8 cellular contexts compared by ENCODE assay signal in the genomic region with DNA sequence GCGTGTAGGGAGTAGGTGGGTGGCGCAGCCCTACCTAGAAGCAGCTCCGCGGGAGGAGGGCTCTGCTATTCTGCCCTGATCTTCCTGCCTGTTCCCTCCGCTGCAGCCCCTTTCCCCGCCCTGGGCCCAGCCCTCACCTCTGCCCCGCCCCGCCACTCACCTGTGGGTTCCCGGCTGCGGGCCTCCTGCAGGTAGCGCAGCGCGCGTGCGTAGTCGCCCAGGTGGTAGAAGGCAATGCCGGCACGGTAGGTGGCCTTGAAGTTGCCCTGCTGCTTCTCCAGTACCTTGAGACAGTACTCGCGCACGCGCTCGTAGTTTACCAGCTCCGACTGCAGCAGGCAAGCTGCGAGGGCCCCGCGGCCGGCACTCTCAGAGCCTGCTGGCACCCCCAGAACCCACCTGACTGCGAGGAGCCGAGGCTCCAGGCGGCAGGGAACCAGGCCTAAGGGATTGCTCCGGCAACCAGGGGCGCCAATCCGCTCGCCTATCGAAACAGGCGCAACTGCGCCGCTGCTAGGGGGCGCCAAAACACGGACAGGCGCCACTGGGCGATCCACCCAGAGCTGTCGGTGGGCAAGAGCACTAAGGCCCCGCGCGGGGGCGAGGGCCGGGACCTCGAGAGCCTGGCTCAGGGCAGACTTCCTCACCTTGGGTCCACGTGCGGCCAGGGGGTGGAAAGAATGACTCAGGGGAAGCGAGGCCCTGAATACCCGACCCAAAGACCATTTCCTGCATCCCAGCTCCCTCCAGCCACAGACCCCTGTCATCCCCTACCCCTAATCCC. TPM values are rescaled to one million over a fixed set of nuclear protein-coding genes. Genes with fewer than 3 reads are reported as not detected.
DNase-seq lines count a peak whose midpoint lies in the region; ATAC-seq, FAIRE-seq and TF ChIP-seq lines count a peak whose summit lies in the region.

No MANE protein-coding gene starts in this region.

- no peak for TF ChIP-seq EP300 in Ishikawa (IDR thresholded peaks at IDR 0.05; ENCODE audit: borderline replicate concordance)

- H3K4me1 ChIP-seq in BE2C (peaks cover 2% of the 10 kb centered on the region; the same call in 1 of the 2 replicates), kidney (ENCODE audit: control insufficient read depth in 1 of 2, insufficient read depth in 1 of 2, low read depth in 1 of 2, low read length in 2 of 2) (no peaks in the 10 kb centered on the region)

- FAIRE-seq in kidney (lab: Jason Lieb, UNC): no peak

- no peak overlapping the region for H3K4me3 ChIP-seq in BE2C (ENCODE audit: low read depth, low read length)
- H3K4me3 ChIP-seq in kidney (ENCODE audit: low read length in 2 of 2): no peak overlapping the region

- DNase-seq in BE2C: no peak
- no peak for DNase-seq in kidney
- DNase-seq in A172 (ENCODE audit: low spot score): no peak

- H3K9me3 ChIP-seq in BE2C: peaks cover 2% of the 10 kb centered on the region; the same call in 1 of the 2 replicates
- no peaks in the 10 kb centered on the region for H3K9me3 ChIP-seq in kidney (ENCODE audit: control insufficient read depth in 1 of 2, low read length in 2 of 2)

- H3K36me3 ChIP-seq in BE2C (no peaks in the 10 kb centered on the region), kidney (ENCODE audit: control insufficient read depth in 1 of 2, insufficient read depth in 2 of 2, low read length in 2 of 2) (no peaks in the 10 kb centered on the region)

- no peak for ATAC-seq in HG03039 (IDR thresholded peaks at IDR 0.05; ENCODE audit: unreplicated experiment)
- no peak for ATAC-seq in GM19328 (IDR thresholded peaks at IDR 0.05; ENCODE audit: unreplicated experiment)
- ATAC-seq in GM18868 (IDR thresholded peaks at IDR 0.05; ENCODE audit: unreplicated experiment): no peak

- TF ChIP-seq RAD21 in Ishikawa (IDR thresholded peaks at IDR 0.05; ENCODE audit: low read depth): peak; percentile 39; the same call in 1 of the 2 replicates

- H3K27ac ChIP-seq in VCaP: peak overlapping the region; percentile 66
- H3K27ac ChIP-seq in kidney (ENCODE audit: low read depth in 2 of 2, low read length in 2 of 2): no peak overlapping the region

- TF ChIP-seq CTCF in BE2C (IDR thresholded peaks at IDR 0.05; ENCODE audit: low read depth, low read length) (peak; percentile 58), VCaP (conservative IDR thresholded peaks at IDR 0.05) (peak; percentile 88), kidney (IDR thresholded peaks at IDR 0.05; ENCODE audit: borderline replicate concordance, extremely low read depth, insufficient read depth) (peak; percentile 21)

- peaks cover 28% of the 10 kb centered on the region for H3K27me3 ChIP-seq in BE2C

- intact Hi-C loops in kidney (cut with DNase I): no loop called here

- H3K9ac ChIP-seq in kidney (ENCODE audit: low read length in 2 of 2): no peak overlapping the region

TF ChIP-seq in Ishikawa, 13 proteins besides CTCF, POLR2A, EP300 and RAD21:
- TF ChIP-seq, protein P1, sequence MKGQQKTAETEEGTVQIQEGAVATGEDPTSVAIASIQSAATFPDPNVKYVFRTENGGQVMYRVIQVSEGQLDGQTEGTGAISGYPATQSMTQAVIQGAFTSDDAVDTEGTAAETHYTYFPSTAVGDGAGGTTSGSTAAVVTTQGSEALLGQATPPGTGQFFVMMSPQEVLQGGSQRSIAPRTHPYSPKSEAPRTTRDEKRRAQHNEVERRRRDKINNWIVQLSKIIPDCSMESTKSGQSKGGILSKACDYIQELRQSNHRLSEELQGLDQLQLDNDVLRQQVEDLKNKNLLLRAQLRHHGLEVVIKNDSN (IDR thresholded peaks at IDR 0.05): no peak
- TF ChIP-seq, protein P2, sequence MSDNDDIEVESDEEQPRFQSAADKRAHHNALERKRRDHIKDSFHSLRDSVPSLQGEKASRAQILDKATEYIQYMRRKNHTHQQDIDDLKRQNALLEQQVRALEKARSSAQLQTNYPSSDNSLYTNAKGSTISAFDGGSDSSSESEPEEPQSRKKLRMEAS (IDR thresholded peaks at IDR 0.05): peak; percentile 86; the same call in 1 of the 2 replicates
- TF ChIP-seq, protein P3, sequence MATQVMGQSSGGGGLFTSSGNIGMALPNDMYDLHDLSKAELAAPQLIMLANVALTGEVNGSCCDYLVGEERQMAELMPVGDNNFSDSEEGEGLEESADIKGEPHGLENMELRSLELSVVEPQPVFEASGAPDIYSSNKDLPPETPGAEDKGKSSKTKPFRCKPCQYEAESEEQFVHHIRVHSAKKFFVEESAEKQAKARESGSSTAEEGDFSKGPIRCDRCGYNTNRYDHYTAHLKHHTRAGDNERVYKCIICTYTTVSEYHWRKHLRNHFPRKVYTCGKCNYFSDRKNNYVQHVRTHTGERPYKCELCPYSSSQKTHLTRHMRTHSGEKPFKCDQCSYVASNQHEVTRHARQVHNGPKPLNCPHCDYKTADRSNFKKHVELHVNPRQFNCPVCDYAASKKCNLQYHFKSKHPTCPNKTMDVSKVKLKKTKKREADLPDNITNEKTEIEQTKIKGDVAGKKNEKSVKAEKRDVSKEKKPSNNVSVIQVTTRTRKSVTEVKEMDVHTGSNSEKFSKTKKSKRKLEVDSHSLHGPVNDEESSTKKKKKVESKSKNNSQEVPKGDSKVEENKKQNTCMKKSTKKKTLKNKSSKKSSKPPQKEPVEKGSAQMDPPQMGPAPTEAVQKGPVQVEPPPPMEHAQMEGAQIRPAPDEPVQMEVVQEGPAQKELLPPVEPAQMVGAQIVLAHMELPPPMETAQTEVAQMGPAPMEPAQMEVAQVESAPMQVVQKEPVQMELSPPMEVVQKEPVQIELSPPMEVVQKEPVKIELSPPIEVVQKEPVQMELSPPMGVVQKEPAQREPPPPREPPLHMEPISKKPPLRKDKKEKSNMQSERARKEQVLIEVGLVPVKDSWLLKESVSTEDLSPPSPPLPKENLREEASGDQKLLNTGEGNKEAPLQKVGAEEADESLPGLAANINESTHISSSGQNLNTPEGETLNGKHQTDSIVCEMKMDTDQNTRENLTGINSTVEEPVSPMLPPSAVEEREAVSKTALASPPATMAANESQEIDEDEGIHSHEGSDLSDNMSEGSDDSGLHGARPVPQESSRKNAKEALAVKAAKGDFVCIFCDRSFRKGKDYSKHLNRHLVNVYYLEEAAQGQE (IDR thresholded peaks at IDR 0.05; ENCODE audit: low read depth): no peak
- TF ChIP-seq EGR1 (IDR thresholded peaks at IDR 0.05) (0 out of 2 replicates have a peak, but pooled peaks have one; percentile 65), TCF12 (IDR thresholded peaks at IDR 0.05; ENCODE audit: low read depth) (no peak; the same call in 1 of the 2 replicates)

RNA-seq across cellular contexts. Expression of a gene that starts 1.0 kb away (rescaled TPM):
- 20.5 TPM for polyA plus RNA-seq in BE2C (2012; ENCODE audit: insufficient read depth, insufficient read length, low read depth)
- not detected for total RNA-seq in kidney
- not detected for polyA plus RNA-seq in kidney (ENCODE audit: insufficient read depth, low read depth, low replicate concordance)
- 0.29 TPM in 1 of 2 replicates, not detected in the other for total RNA-seq in A172 (2014; rRNA removed; shearing (Covaris generic))

RNA-seq across cellular contexts. Expression of a gene that starts 9.3 kb away (rescaled TPM):
- polyA plus RNA-seq in BE2C (2012; ENCODE audit: insufficient read depth, insufficient read length, low read depth): 1.4 TPM
- total RNA-seq in kidney: 1.2 TPM
- 2.1 TPM for polyA plus RNA-seq in kidney (ENCODE audit: insufficient read depth, low read depth, low replicate concordance)
- not detected in 2 replicates for total RNA-seq in A172 (2014; rRNA removed; shearing (Covaris generic))

RNA-seq across cellular contexts. Expression of a gene that starts 26.0 kb away (rescaled TPM):
- 24.1 TPM for polyA plus RNA-seq in BE2C (2012; ENCODE audit: insufficient read depth, insufficient read length, low read depth)
- total RNA-seq in kidney: 17.3 TPM
- polyA plus RNA-seq in kidney (ENCODE audit: insufficient read depth, low read depth, low replicate concordance): 15.0 TPM
- total RNA-seq in A172 (2014; rRNA removed; shearing (Covaris generic)): 6.2 and 12.1 TPM in 2 replicates

Comparison
In these comparisons a context has a peak if more than half of its experiments do, and no peak if none do; other contexts are left out.
1. CTCF ChIP-seq: peak in every context shown above with its lines; median percentile 88 in VCaP; 58 in BE2C; 21 in kidney.